In genomic region chr2:203238329-203238710, GRCh38 we compare ENCODE assay signal across 8 cellular contexts. TPM values are rescaled to one million over a fixed set of nuclear protein-coding genes. Genes with fewer than 3 reads are reported as not detected.
A peak's percentile ranks its signal among the peaks of the same experiment; 100 is the strongest.
DNase-seq lines count a peak whose midpoint lies in the region; ATAC-seq and TF ChIP-seq lines count a peak whose summit lies in the region.

No MANE protein-coding gene starts in this region.

- no peaks in the 10 kb centered on the region for H3K27me3 ChIP-seq in lower lobe of right lung (ENCODE audit: low read depth)
- no peaks in the 10 kb centered on the region for H3K27me3 ChIP-seq in uterus

- DNase-seq in astrocyte of the cerebellum (ENCODE audit: low read depth) (no peak), lower lobe of right lung (no peak), uterus (no peak), NCI-H226 (no peak), hippocampal formation (lab: John Stamatoyannopoulos, UW) (no peak)

- H3K4me3 ChIP-seq in astrocyte of the cerebellum (ENCODE audit: low read depth, low read length) = peak overlapping the region; percentile 73
- peak overlapping the region; percentile 97 for H3K4me3 ChIP-seq in lower lobe of right lung
- peak overlapping the region; percentile 56 to 83 for H3K4me3 ChIP-seq in uterus

- intact Hi-C loops in lower lobe of right lung (cut with DNase I) (no loop called here), uterus (cut with DNase I; ENCODE audit: low total_unique reads) (no loop called here)

- no peak for TF ChIP-seq POLR2A in uterus (IDR thresholded peaks at IDR 0.05)

- peak; percentile 0 for ATAC-seq in HG02610 (IDR thresholded peaks at IDR 0.05; ENCODE audit: unreplicated experiment)
- no peak for ATAC-seq in lower lobe of right lung
- no peak for ATAC-seq in HG03095 (IDR thresholded peaks at IDR 0.05; ENCODE audit: unreplicated experiment)

- in situ Hi-C loops in astrocyte of the cerebellum (cut with HindIII; ENCODE audit: low sequenced_read_pairs) = no loop called here

- H3K4me1 ChIP-seq in lower lobe of right lung (peaks cover 23% of the 10 kb centered on the region), uterus (peaks cover 0 to 5% of the 10 kb centered on the region in 2 donors)

- H3K36me3 ChIP-seq in lower lobe of right lung (peaks cover 17% of the 10 kb centered on the region), uterus (no peaks in the 10 kb centered on the region)

- no peak for TF ChIP-seq CTCF in C4-2B (conservative IDR thresholded peaks at IDR 0.05)
- no peak for TF ChIP-seq CTCF in astrocyte of the cerebellum (IDR thresholded peaks at IDR 0.05; ENCODE audit: low read depth, low read length, missing control alignments)
- no peak for TF ChIP-seq CTCF in lower lobe of right lung (IDR thresholded peaks at IDR 0.05)
- no peak for TF ChIP-seq CTCF in uterus (IDR thresholded peaks at IDR 0.05)

- peak overlapping the region; percentile 91 for H3K27ac ChIP-seq in C4-2B
- peak overlapping the region; percentile 97 for H3K27ac ChIP-seq in lower lobe of right lung
- H3K27ac ChIP-seq in uterus = peak overlapping the region; percentile 96 to 99

- H3K9me3 ChIP-seq in lower lobe of right lung = no peaks in the 10 kb centered on the region
- H3K9me3 ChIP-seq in uterus = no peaks in the 10 kb centered on the region

RNA-seq across cellular contexts. Expression of gene CYP20A1, which starts 0.5 kb away (rescaled TPM):
- 35.9 TPM for total RNA-seq in lower lobe of right lung
- total RNA-seq in uterus = 10 to 100 TPM in 3 of 4 donors, 1 to 10 TPM in 1; 2.0 to 72.7 (median 37.5) TPM
